Comparison of ENCODE assay signal across 12 cellular contexts in the genomic region with DNA sequence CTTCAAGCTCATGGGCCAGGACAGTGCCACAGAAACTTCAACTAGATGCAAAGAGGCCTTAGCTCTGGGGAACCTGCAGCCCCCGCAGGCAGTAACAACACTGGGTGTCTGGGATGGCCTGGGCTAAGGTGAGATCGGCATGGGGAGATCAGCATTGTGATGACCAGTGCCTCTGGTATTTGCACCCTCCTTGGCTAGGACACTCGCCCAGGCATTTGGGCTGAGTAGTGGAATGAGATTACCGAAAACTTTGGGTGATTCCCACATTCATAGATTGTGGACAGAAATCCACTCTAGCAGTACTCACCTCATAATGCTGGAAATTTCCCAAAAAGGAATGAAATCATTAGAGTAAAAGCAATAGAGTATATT.
DNase-seq lines count a peak whose midpoint lies in the region; FAIRE-seq and TF ChIP-seq lines count a peak whose summit lies in the region.
"Had no signal": no experiment of that assay in that cellular context is flagged by ENCODE, and none has a peak within 500 bp of the region (broad histone marks: within the 10 kb centered on the region; RNA-seq: fewer than 3 reads in every experiment).

No MANE protein-coding gene starts in this region.

- no peaks in the 10 kb centered on the region for H3K4me1 ChIP-seq in breast epithelium
- H3K4me1 ChIP-seq in keratinocyte (ENCODE audit: control insufficient read depth, extremely low read depth, insufficient read depth, low read length), result peaks cover 10% of the 10 kb centered on the region
- H3K4me1 ChIP-seq in suprapubic skin, result peaks cover 16% of the 10 kb centered on the region

- H3K9me1 ChIP-seq in keratinocyte (ENCODE audit: control insufficient read depth, extremely low read depth, insufficient read depth, low read length), result peaks cover 4% of the 10 kb centered on the region

- H3K36me3 ChIP-seq in breast epithelium, result no peaks in the 10 kb centered on the region
- H3K36me3 ChIP-seq in keratinocyte (ENCODE audit: control insufficient read depth in 2 of 2, extremely low read depth in 1 of 2, insufficient read depth in 2 of 2, low read length in 2 of 2), result peaks cover 25 to 38% of the 10 kb centered on the region in 2 experiments
- peaks cover 74% of the 10 kb centered on the region for H3K36me3 ChIP-seq in suprapubic skin

- 81% methylated on average over 4 of the region's 4 CpGs for WGBS in suprapubic skin

- FAIRE-seq in keratinocyte (lab: Jason Lieb, UNC), result no peak
- FAIRE-seq: colon had no signal

- no peaks in the 10 kb centered on the region for H3K9me3 ChIP-seq in breast epithelium
- H3K9me3 ChIP-seq in keratinocyte (ENCODE audit: control insufficient read depth, low read depth, low read length), result no peaks in the 10 kb centered on the region
- no peaks in the 10 kb centered on the region for H3K9me3 ChIP-seq in suprapubic skin

- TF ChIP-seq EP300 in suprapubic skin (IDR thresholded peaks at IDR 0.05), result no peak

- TF ChIP-seq CTCF in breast epithelium (IDR thresholded peaks at IDR 0.05) (no peak), keratinocyte (optimal IDR thresholded peaks at IDR 0.05 in 1 of 3, IDR thresholded peaks at IDR 0.05 in 1 of 3, conservative IDR thresholded peaks at IDR 0.05 in 1 of 3; ENCODE audit: extremely low read depth in 1 of 3, insufficient read depth in 2 of 3, low read length in 3 of 3) (no peak), suprapubic skin (IDR thresholded peaks at IDR 0.05) (no peak)

- no peak overlapping the region for H2AFZ ChIP-seq in keratinocyte (ENCODE audit: control insufficient read depth, low read length)

- H3K27ac ChIP-seq in breast epithelium (peak overlapping the region; percentile 4 to 72), keratinocyte (ENCODE audit: control insufficient read depth, insufficient read depth, low read length) (peak overlapping the region; percentile 6), suprapubic skin (peak overlapping the region; percentile 6)

- no peaks in the 10 kb centered on the region for H4K20me1 ChIP-seq in keratinocyte (ENCODE audit: control insufficient read depth, extremely low read depth, insufficient read depth, low read length)

- dilution Hi-C loops in keratinocyte (cut with MboI; ENCODE audit: extremely low pct_ligation_motif_present, low sequenced_read_pairs), result no loop called here

- intact Hi-C loops in breast epithelium (cut with DNase I; ENCODE audit: low total_unique reads), result no loop called here

- H3K4me3 ChIP-seq in breast epithelium (no peak overlapping the region), keratinocyte (ENCODE audit: control insufficient read depth in 2 of 3, extremely low read depth in 1 of 3, insufficient read depth in 2 of 3, low read depth in 1 of 3, low read length in 3 of 3) (no peak overlapping the region), suprapubic skin (no peak overlapping the region)

- H3K4me2 ChIP-seq in keratinocyte (ENCODE audit: control insufficient read depth, extremely low read depth, insufficient read depth, low read depth, low read length), result no peak overlapping the region

- H3K79me2 ChIP-seq in keratinocyte (ENCODE audit: control insufficient read depth, insufficient read depth, low read length), result no peaks in the 10 kb centered on the region

- no peak for TF ChIP-seq POLR2A in breast epithelium (IDR thresholded peaks at IDR 0.05)
- no peak for TF ChIP-seq POLR2A in suprapubic skin (IDR thresholded peaks at IDR 0.05)

- H3K9ac ChIP-seq in keratinocyte (ENCODE audit: control insufficient read depth, extremely low read depth, insufficient read depth, low read length), result no peak overlapping the region

- DNase-seq in HCEC 1CT, result peak; percentile 11
- DNase-seq in breast epithelium (ENCODE audit: low spot score in 2 of 2), result no peak
- no peak for DNase-seq in keratinocyte (ENCODE audit: low read depth, low spot score)
- DNase-seq in suprapubic skin (ENCODE audit: low spot score in 2 of 2), result peak in 1 of 2 donors; percentile 71
- no peak for DNase-seq in activated gamma-delta T cell treated with Interleukin-2 at 50 U/mL for 16 hours
- no peak for DNase-seq in NCI-H524 treated with DMSO at 0.1 percent for 48 hours (lab: John Stamatoyannopoulos, UW)
- no peak for DNase-seq in UCSD-AML1 (lab: John Stamatoyannopoulos, UW; ENCODE audit: unreplicated experiment)
- DNase-seq: activated naive CD4-positive, alpha-beta T cell treated with anti-CD3 and anti-CD28 coated beads for 36 hours; KG1; NCI-H1694; NCI-H526 treated with DMSO at 0.1 percent for 48 hours had no signal

- H3K27me3 ChIP-seq in breast epithelium, result no peaks in the 10 kb centered on the region
- no peaks in the 10 kb centered on the region for H3K27me3 ChIP-seq in keratinocyte (ENCODE audit: control insufficient read depth, extremely low read depth, insufficient read depth, low read length)
- no peaks in the 10 kb centered on the region for H3K27me3 ChIP-seq in suprapubic skin
